17 cellular contexts compared by ENCODE assay signal in genomic region chr1:61635529-61635928, GRCh38.
DNase-seq lines count a peak whose midpoint lies in the region; ATAC-seq, FAIRE-seq and TF ChIP-seq lines count a peak whose summit lies in the region.
"Had no signal": no experiment of that assay in that cellular context is flagged by ENCODE, and none has a peak within 500 bp of the region (broad histone marks: within the 10 kb centered on the region; RNA-seq: fewer than 3 reads in every experiment).

No MANE protein-coding gene starts in this region.

- POLR2A ChIA-PET in K562 (lab: Yijun Ruan, JAX) = no interaction called here
- POLR2A ChIA-PET in HepG2 (lab: Yijun Ruan, JAX) = no interaction called here
- POLR2A ChIA-PET in HEK293T (lab: Yijun Ruan, JAX) = no interaction called here

- no peaks in the 10 kb centered on the region for H3K9me1 ChIP-seq in K562 (ENCODE audit: control insufficient read depth, insufficient read depth, low read length)

- DNase-seq in SK-N-MC (ENCODE audit: low read depth, low spot score) (no peak), K562 (ENCODE audit: extremely low read depth in 1 of 4, low spot score in 3 of 4) (no peak), anterior cingulate cortex (lab: John Stamatoyannopoulos, UW) (no peak), HepG2 (ENCODE audit: low spot score) (no peak), HEK293T (ENCODE audit: extremely low spot score) (no peak)
- DNase-seq: C1 segment of cervical spinal cord; Calu3; CD4-positive, alpha-beta memory T cell; COR-L47; DMS53; DMS79 treated with DMSO at 0.1 percent for 48 hours; GF-D8; GOT3 had no signal

- H3K79me2 ChIP-seq in K562 (ENCODE audit: control insufficient read depth, insufficient read depth, low read length) = no peaks in the 10 kb centered on the region
- H3K79me2 ChIP-seq in HepG2 (ENCODE audit: insufficient read depth, low read length) = no peaks in the 10 kb centered on the region

- H3K4me2 ChIP-seq in K562 (ENCODE audit: insufficient read depth, low read length) (no peak overlapping the region), HepG2 (ENCODE audit: low read depth, low read length) (no peak overlapping the region)

- H2AFZ ChIP-seq in K562 (ENCODE audit: low read depth, low read length) = no peak overlapping the region
- no peak overlapping the region for H2AFZ ChIP-seq in HepG2 (ENCODE audit: low read length)

- no peaks in the 10 kb centered on the region for H3K4me1 ChIP-seq in K562 (replicated peaks in 1 of 2; ENCODE audit: control insufficient read depth in 2 of 2, insufficient read depth in 2 of 2, low read length in 2 of 2)
- peaks cover 15% of the 10 kb centered on the region for H3K4me1 ChIP-seq in rectal smooth muscle tissue (ENCODE audit: control insufficient read depth, insufficient read depth, low read length)
- H3K4me1 ChIP-seq in HepG2 (ENCODE audit: insufficient read depth, low read length) = no peaks in the 10 kb centered on the region

- CTCF ChIA-PET in K562 (lab: Yijun Ruan, JAX; ENCODE audit: low intra/inter-chr PET ratio) = no interaction called here
- CTCF ChIA-PET in HepG2 (lab: Yijun Ruan, JAX; ENCODE audit: low intra/inter-chr PET ratio, low total read pairs) = no interaction called here
- CTCF ChIA-PET in HEK293T (lab: Yijun Ruan, JAX) = no interaction called here

- no peaks in the 10 kb centered on the region for H3K9me3 ChIP-seq in SK-N-MC (ENCODE audit: low read depth, low read length)
- no peaks in the 10 kb centered on the region for H3K9me3 ChIP-seq in K562 (replicated peaks; ENCODE audit: control insufficient read depth, insufficient read depth, low read depth, low read length)
- no peaks in the 10 kb centered on the region for H3K9me3 ChIP-seq in HepG2 (ENCODE audit: low read length)
- H3K9me3 ChIP-seq: HAP-1 had no signal

- H3K27ac ChIP-seq in SK-N-MC (0 out of 2 replicates have a peak overlapping the region, but pooled peaks have one; percentile 92), K562 (ENCODE audit: extremely low read depth, low read depth, low read length) (no peak overlapping the region), rectal smooth muscle tissue (ENCODE audit: low read depth, low read length) (peak overlapping the region; percentile 8), HepG2 (ENCODE audit: extremely low read length, insufficient read depth, low read length) (no peak overlapping the region)

- FAIRE-seq in K562 (lab: Jason Lieb, UNC) (no peak), HepG2 (lab: Jason Lieb, UNC) (no peak)
- FAIRE-seq: GM12891, H54 had no signal

- intact Hi-C loops in K562 (cut with micrococcal nuclease) = no loop called here
- intact Hi-C loops in HepG2 (cut with micrococcal nuclease; ENCODE audit: unreplicated experiment) = no loop called here

- ATAC-seq in K562 (no peak), HepG2 (no peak)

- WGBS in K562 (ENCODE audit: insufficient coverage, low coverage, missing lambda C conversion rate) = 9% methylated on average over 4 of the region's 4 CpGs
- 22% methylated on average over 4 of the region's 4 CpGs for WGBS in HepG2 (ENCODE audit: low lambda C conversion rate)

- TF ChIP-seq CTCF in K562 (IDR thresholded peaks at IDR 0.05 in 2 of 3, conservative IDR thresholded peaks at IDR 0.05 in 1 of 3; ENCODE audit: insufficient read depth in 2 of 3, low read depth in 1 of 3, low read length in 3 of 3) = no peak
- TF ChIP-seq CTCF in HepG2 (CRISPR knock-in tag; IDR thresholded peaks at IDR 0.05) = no peak

- BruUV-seq in K562 (replicated peaks; lab: Mats Ljungman, UMichigan) (no TSS peak), HepG2 (replicated peaks; lab: Mats Ljungman, UMichigan) (no TSS peak)

- TF ChIP-seq RAD21 in K562 (CRISPR knock-in tag; conservative IDR thresholded peaks at IDR 0.05 in 1 of 2, IDR thresholded peaks at IDR 0.05 in 1 of 2) = no peak
- no peak for TF ChIP-seq RAD21 in HepG2 (CRISPR knock-in tag; IDR thresholded peaks at IDR 0.05)

- in situ Hi-C loops in K562 (cut with MboI) (no loop called here), HepG2 (cut with HindIII; ENCODE audit: extremely low pct_ligation_motif_present, low pct_unique_long_range_greater_than_20kb) (no loop called here)

- TF ChIP-seq POLR2A in K562 (conservative IDR thresholded peaks at IDR 0.05) (no peak), HepG2 (IDR thresholded peaks at IDR 0.05; ENCODE audit: insufficient read depth in 1 of 2, low read depth in 2 of 2, low read length in 2 of 2) (no peak)

- H4K20me1 ChIP-seq in K562 (replicated peaks; ENCODE audit: control insufficient read depth, insufficient read depth, low read length) (no peaks in the 10 kb centered on the region), HepG2 (ENCODE audit: insufficient read depth, low read length) (no peaks in the 10 kb centered on the region)

- H3K27me3 ChIP-seq in K562 (ENCODE audit: control insufficient read depth in 2 of 2, insufficient read depth in 2 of 2, low read length in 2 of 2) (peaks cover 11 to 18% of the 10 kb centered on the region in 2 experiments; a peak in 3 of 5 replicates), rectal smooth muscle tissue (ENCODE audit: control insufficient read depth, insufficient read depth, low read length) (no peaks in the 10 kb centered on the region), HepG2 (ENCODE audit: control insufficient read depth in 1 of 2, insufficient read depth in 2 of 2, low read length in 2 of 2) (peaks cover 0 to 27% of the 10 kb centered on the region in 2 experiments; a peak in 3 of 5 replicates)

- no peak overlapping the region for H3K9ac ChIP-seq in SK-N-MC (ENCODE audit: insufficient read length)
- H3K9ac ChIP-seq in K562 (ENCODE audit: insufficient read depth in 1 of 2, low read depth in 2 of 2, low read length in 2 of 2) = no peak overlapping the region
- H3K9ac ChIP-seq in rectal smooth muscle tissue (ENCODE audit: low read length) = no peak overlapping the region
- no peak overlapping the region for H3K9ac ChIP-seq in HepG2 (ENCODE audit: insufficient read depth, low read depth, low read length)

- no peaks in the 10 kb centered on the region for H3K36me3 ChIP-seq in SK-N-MC (ENCODE audit: insufficient read depth, low read length)
- no peaks in the 10 kb centered on the region for H3K36me3 ChIP-seq in K562 (ENCODE audit: control insufficient read depth, insufficient read depth, low read length)
- no peaks in the 10 kb centered on the region for H3K36me3 ChIP-seq in rectal smooth muscle tissue (ENCODE audit: control insufficient read depth, insufficient read depth, low read length)
- H3K36me3 ChIP-seq in HepG2 (replicated peaks in 1 of 2; ENCODE audit: control insufficient read depth in 1 of 2, insufficient read depth in 2 of 2, low read length in 2 of 2) = no peaks in the 10 kb centered on the region
- H3K36me3 ChIP-seq: HAP-1 had no signal

- H3K4me3 ChIP-seq in SK-N-MC (no peak overlapping the region), K562 (no peak overlapping the region), rectal smooth muscle tissue (ENCODE audit: low read length) (no peak overlapping the region), HepG2 (replicated peaks in 1 of 3; ENCODE audit: insufficient read depth in 1 of 3, low read depth in 2 of 3, low read length in 3 of 3) (no peak overlapping the region)
- H3K4me3 ChIP-seq: HAP-1 had no signal

- no peak for TF ChIP-seq EP300 in K562 (IDR thresholded peaks at IDR 0.05; ENCODE audit: low read length)
- no peak for TF ChIP-seq EP300 in HepG2 (IDR thresholded peaks at IDR 0.05; ENCODE audit: low read depth in 2 of 2, low read length in 2 of 2)
- no peak for TF ChIP-seq EP300 in HepG2 (CRISPR knock-in tag; IDR thresholded peaks at IDR 0.05; ENCODE audit: borderline replicate concordance)

TF ChIP-seq in K562, 482 proteins besides CTCF, POLR2A, EP300 and RAD21 (continues in another document):
- TF ChIP-seq KDM2B (CRISPR knock-in tag; IDR thresholded peaks at IDR 0.05) = no peak
- no peak for TF ChIP-seq ZNF197 (CRISPR knock-in tag; IDR thresholded peaks at IDR 0.05; ENCODE audit: low read depth)
- TF ChIP-seq XRCC3 (IDR thresholded peaks at IDR 0.05) = no peak
- TF ChIP-seq PHF8 (IDR thresholded peaks at IDR 0.05; ENCODE audit: borderline replicate concordance, low read length) = no peak
- no peak for TF ChIP-seq ZNF644 (tag; IDR thresholded peaks at IDR 0.05; ENCODE audit: low read depth)
- TF ChIP-seq FOXJ2 (tag; IDR thresholded peaks at IDR 0.05) = 0 out of 2 replicates have a peak, but pooled peaks have one; percentile 20
- TF ChIP-seq ELF2 (CRISPR knock-in tag; IDR thresholded peaks at IDR 0.05) = no peak
- no peak for TF ChIP-seq MYNN (IDR thresholded peaks at IDR 0.05)
- TF ChIP-seq MYNN (CRISPR knock-in tag; IDR thresholded peaks at IDR 0.05) = no peak
- no peak for TF ChIP-seq ZNF764 (CRISPR knock-in tag; IDR thresholded peaks at IDR 0.05; ENCODE audit: low read depth)
- no peak for TF ChIP-seq GABPA (tag; conservative IDR thresholded peaks at IDR 0.05; ENCODE audit: low read depth)

TF ChIP-seq in HEK293T, 16 proteins besides CTCF, POLR2A, EP300 and RAD21:
- no peak for TF ChIP-seq TARDBP (IDR thresholded peaks at IDR 0.05)
- TF ChIP-seq SP1 (IDR thresholded peaks at IDR 0.05) = no peak
- TF ChIP-seq LEF1 (IDR thresholded peaks at IDR 0.05; ENCODE audit: borderline replicate concordance) = no peak
- TF ChIP-seq ARNT (IDR thresholded peaks at IDR 0.05) = no peak
- TF ChIP-seq PKNOX1 (IDR thresholded peaks at IDR 0.05) = no peak
- no peak for TF ChIP-seq FOXK2 (IDR thresholded peaks at IDR 0.05)
- TF ChIP-seq SUZ12 (IDR thresholded peaks at IDR 0.05) = no peak
- TF ChIP-seq L3MBTL2 (conservative IDR thresholded peaks at IDR 0.05) = no peak
- no peak for TF ChIP-seq HDGF (IDR thresholded peaks at IDR 0.05; ENCODE audit: borderline replicate concordance)
- no peak for TF ChIP-seq NFRKB (IDR thresholded peaks at IDR 0.05)
- no peak for TF ChIP-seq CTBP1 (IDR thresholded peaks at IDR 0.05; ENCODE audit: borderline replicate concordance)
- no peak for TF ChIP-seq ELF4 (IDR thresholded peaks at IDR 0.05)
- TF ChIP-seq BHLHE40 (IDR thresholded peaks at IDR 0.05; ENCODE audit: borderline replicate concordance) = no peak
- TF ChIP-seq FOXA1 (IDR thresholded peaks at IDR 0.05) = no peak
- no peak for TF ChIP-seq ZNF384 (IDR thresholded peaks at IDR 0.05)
- no peak for TF ChIP-seq FOXM1 (IDR thresholded peaks at IDR 0.05; ENCODE audit: borderline replicate concordance)

Comparison
In these comparisons a context has a peak if more than half of its experiments do, and no peak if none do; other contexts are left out.
1. H3K27ac ChIP-seq: peak in SK-N-MC (single experiment) and rectal smooth muscle tissue (single experiment); none in K562 (single experiment) and HepG2 (single experiment).